Comparison of ENCODE assay signal across 7 cellular contexts in the genomic region with DNA sequence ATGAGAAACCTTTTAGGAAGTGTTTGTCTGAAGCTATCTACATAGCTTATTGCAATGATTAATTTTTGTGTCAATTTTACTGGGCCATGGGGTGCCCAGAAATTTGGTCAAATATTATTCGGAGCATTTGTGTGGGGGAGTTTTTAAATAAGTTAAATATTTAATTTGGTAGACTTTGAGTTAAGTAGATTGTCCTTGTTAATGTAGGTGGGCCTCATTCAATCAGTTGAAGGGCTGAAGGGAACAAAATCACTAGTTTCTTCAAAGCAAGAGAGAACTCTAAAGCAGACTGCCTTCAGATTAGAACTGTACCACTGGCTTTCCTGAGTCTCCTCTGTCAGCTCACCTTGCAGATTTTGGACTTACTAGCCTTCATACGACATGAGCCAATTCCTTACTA.
"Had no signal": no experiment of that assay in that cellular context is flagged by ENCODE, and none has a peak within 500 bp of the region (broad histone marks: within the 10 kb centered on the region; RNA-seq: fewer than 3 reads in every experiment).

No MANE protein-coding gene starts in this region.

- H3K27ac ChIP-seq: HL-60, KMS-11 had no signal

- ATAC-seq: HepG2 had no signal

- DNase-seq: IMR-90, KBM-7, KG1 had no signal

- H3K4me2 ChIP-seq: KMS-11 had no signal

- H3K9ac ChIP-seq: KMS-11 had no signal

- FAIRE-seq: HepG2, HTR-8/SVneo had no signal
